8 cellular contexts compared by ENCODE assay signal in the genomic region with DNA sequence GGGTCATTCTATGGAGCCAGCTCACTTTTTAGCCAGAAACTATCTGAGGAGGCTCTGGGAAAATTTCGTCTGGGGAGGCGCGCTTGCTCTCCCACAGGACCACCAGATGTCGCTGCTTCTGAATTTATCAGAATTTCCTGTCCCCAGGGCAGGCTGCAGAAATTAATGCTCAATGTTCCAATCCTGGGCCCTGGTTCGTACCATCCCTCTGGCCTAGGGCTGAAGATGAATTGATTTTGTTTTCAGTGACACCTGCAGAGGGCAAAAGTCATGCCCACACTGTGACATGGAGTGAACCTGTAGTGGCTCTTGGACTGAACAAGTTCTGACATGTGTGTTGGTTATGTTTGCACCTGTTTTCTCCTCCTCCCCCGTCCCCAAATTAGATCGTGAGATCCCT.
A peak's percentile ranks its signal among the peaks of the same experiment; 100 is the strongest.
DNase-seq lines count a peak whose midpoint lies in the region; ATAC-seq lines count a peak whose summit lies in the region.

No MANE protein-coding gene starts in this region.

- peak; percentile 48 for DNase-seq in activated gamma-delta T cell treated with Interleukin-2 at 50 U/mL for 16 hours
- DNase-seq in activated gamma-delta T cell (lab: John Stamatoyannopoulos, UW): no peak
- DNase-seq in NCI-H2227 (lab: John Stamatoyannopoulos, UW; ENCODE audit: unreplicated experiment): peak; percentile 83
- peak; percentile 7 to 46 for DNase-seq in activated CD4-positive, alpha-beta T cell treated with anti-CD3 and anti-CD28 coated beads, Interleukin-2, amount 50 U/mL, for 24 hours (ENCODE audit: low read depth in 1 of 2, low spot score in 1 of 2)
- peak; percentile 45 for DNase-seq in effector CD4-positive, alpha-beta T cell
- DNase-seq in middle frontal gyrus (ENCODE audit: extremely low spot score, low spot score): peak; percentile 66
- DNase-seq in stimulated activated naive CD4-positive, alpha-beta T cell (lab: John Stamatoyannopoulos, UW): peak; percentile 9 to 64 (median 25)

- ATAC-seq in HG03342 (IDR thresholded peaks at IDR 0.05; ENCODE audit: unreplicated experiment): no peak
